In the genomic region with DNA sequence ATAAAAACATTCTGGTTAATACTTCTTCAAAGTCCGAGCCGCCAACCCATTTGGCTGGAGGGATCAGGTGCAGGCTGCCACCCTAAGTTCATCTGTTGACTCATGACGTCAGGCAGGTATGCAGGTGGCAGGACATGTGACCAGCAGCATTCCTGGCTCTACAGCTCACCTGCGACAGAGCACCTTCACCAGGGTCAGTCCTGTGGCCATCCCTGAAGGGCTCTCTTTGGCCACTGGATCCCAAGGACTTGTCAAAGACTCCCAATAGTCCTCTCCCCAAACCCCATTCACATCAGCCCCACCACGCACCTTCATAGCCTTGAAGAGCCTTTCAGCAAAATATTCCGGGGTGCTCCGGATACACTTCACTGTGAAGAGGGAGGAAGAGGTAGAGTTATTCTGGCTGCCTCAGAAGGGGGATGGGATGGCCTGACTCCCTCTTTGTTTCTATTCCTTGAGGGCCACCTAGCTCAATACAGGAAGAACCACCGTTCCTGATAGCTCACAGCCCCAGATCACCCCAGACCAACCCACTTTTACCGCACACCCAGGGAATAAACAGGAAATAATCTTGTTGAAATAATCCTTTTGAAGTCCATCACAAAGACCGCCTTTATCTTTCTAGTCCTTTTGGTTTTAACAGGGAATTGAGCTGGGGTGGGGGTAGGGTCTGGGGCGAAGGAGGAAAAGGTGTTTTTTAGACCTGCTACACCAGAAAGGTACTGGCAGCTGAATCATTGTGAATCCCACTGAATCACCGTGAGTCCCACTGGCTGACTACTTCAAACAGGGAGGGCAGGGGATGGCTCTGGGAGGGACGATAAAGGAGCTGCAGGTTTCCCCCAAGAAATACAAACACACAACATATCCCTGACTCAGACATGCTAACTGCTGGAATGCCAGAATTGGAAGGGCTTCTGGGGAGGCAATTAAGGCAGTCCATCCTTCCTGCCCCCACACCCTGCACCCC, we compare ENCODE assay signal across 1 cellular context.
TF ChIP-seq lines count a peak whose summit lies in the region.

No MANE protein-coding gene starts in this region.

TF ChIP-seq in WTC11, 78 proteins besides CTCF, POLR2A, EP300 and RAD21 (continued from another document):
- TF ChIP-seq, protein P1, sequence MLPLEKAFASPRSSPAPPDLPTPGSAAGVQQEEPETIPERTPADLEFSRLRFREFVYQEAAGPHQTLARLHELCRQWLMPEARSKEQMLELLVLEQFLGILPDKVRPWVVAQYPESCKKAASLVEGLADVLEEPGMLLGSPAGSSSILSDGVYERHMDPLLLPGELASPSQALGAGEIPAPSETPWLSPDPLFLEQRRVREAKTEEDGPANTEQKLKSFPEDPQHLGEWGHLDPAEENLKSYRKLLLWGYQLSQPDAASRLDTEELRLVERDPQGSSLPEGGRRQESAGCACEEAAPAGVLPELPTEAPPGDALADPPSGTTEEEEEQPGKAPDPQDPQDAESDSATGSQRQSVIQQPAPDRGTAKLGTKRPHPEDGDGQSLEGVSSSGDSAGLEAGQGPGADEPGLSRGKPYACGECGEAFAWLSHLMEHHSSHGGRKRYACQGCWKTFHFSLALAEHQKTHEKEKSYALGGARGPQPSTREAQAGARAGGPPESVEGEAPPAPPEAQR (CRISPR knock-in tag; IDR thresholded peaks at IDR 0.05), result no peak
- TF ChIP-seq OVOL2 (CRISPR knock-in tag; IDR thresholded peaks at IDR 0.05; ENCODE audit: borderline replicate concordance), result no peak
- no peak for TF ChIP-seq ZNF317 (CRISPR knock-in tag; IDR thresholded peaks at IDR 0.05; ENCODE audit: borderline replicate concordance, low read depth)
- TF ChIP-seq, protein P2, sequence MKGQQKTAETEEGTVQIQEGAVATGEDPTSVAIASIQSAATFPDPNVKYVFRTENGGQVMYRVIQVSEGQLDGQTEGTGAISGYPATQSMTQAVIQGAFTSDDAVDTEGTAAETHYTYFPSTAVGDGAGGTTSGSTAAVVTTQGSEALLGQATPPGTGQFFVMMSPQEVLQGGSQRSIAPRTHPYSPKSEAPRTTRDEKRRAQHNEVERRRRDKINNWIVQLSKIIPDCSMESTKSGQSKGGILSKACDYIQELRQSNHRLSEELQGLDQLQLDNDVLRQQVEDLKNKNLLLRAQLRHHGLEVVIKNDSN (CRISPR knock-in tag; IDR thresholded peaks at IDR 0.05), result no peak
- TF ChIP-seq, protein P3, sequence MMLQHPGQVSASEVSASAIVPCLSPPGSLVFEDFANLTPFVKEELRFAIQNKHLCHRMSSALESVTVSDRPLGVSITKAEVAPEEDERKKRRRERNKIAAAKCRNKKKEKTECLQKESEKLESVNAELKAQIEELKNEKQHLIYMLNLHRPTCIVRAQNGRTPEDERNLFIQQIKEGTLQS (CRISPR knock-in tag; conservative IDR thresholded peaks at IDR 0.05), result no peak
- no peak for TF ChIP-seq ETV6 (CRISPR knock-in tag; IDR thresholded peaks at IDR 0.05)
